ENCODE assay signal across 9 cellular contexts in the genomic region with DNA sequence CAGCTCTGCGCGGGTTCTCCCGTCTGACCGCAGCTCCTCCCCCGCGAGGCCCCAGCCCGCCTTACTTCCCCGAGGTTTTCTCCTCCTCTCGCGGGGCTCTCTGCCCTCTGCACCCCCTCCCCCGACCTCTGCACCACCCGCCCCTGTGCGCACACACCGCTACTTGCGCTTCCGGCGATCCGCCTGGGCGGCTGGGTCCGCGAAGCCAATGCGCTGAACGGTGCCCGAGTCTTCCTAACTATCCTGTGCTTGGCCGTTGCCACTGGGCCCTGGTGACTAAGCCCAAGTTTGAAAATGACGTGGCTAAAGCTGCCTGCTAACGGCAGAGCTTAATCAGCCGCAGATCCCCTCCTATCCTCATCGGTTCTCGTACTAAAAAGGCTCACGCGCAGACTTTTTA. TPM values are rescaled to one million over a fixed set of nuclear protein-coding genes. Genes with fewer than 3 reads are reported as not detected.
DNase-seq lines count a peak whose midpoint lies in the region; ATAC-seq and TF ChIP-seq lines count a peak whose summit lies in the region.
"Had no signal": no experiment of that assay in that cellular context is flagged by ENCODE, and none has a peak within 500 bp of the region (broad histone marks: within the 10 kb centered on the region; RNA-seq: fewer than 3 reads in every experiment).

No MANE protein-coding gene starts in this region.

- peak; percentile 30 to 32 for ATAC-seq in activated T-cell treated with anti-CD3 and anti-CD28 coated beads, Interleukin-2, amount 50 U/mL, for 4 hours
- ATAC-seq in Panc1 (peak; percentile 24; the same call in 1 of the 2 replicates), HG03025 (IDR thresholded peaks at IDR 0.05; ENCODE audit: low FRiP score, unreplicated experiment) (no peak)
- ATAC-seq in stimulated activated naive B cell treated with anti-CD40 and anti-IgM and Interleukin-4, amounts not matched to agents 10 μg/mL and 1 μg/mL and 100 μg/mL, for 72 hours (replicated peaks), result peak; percentile 48 to 68

- H3K4me1 Mint-ChIP-seq in activated T-cell treated with anti-CD3 and anti-CD28 coated beads, Interleukin-2, amount 50 U/mL, for 4 hours (ENCODE audit: low read depth), result peaks cover 29% of the 10 kb centered on the region
- H3K4me1 Mint-ChIP-seq in stimulated activated naive B cell treated with anti-CD40 and anti-IgM and Interleukin-4, amounts not matched to agents 10 μg/mL and 1 μg/mL and 100 μg/mL, for 72 hours, result peaks cover 31 to 53% of the 10 kb centered on the region in 2 donors

- peak overlapping the region; percentile 20 to 41 for H3K4me3 ChIP-seq in Panc1 (ENCODE audit: low read depth in 2 of 2, low read length in 2 of 2)

- no peaks in the 10 kb centered on the region for H3K36me3 ChIP-seq in Panc1 (ENCODE audit: control insufficient read depth, insufficient read depth, low read length)

- H3K9me3 Mint-ChIP-seq in activated T-cell treated with anti-CD3 and anti-CD28 coated beads, Interleukin-2, amount 50 U/mL, for 4 hours, result no peaks in the 10 kb centered on the region
- peaks cover 0 to 8% of the 10 kb centered on the region in 2 donors for H3K9me3 Mint-ChIP-seq in stimulated activated naive B cell treated with anti-CD40 and anti-IgM and Interleukin-4, amounts not matched to agents 10 μg/mL and 1 μg/mL and 100 μg/mL, for 72 hours

- POLR2A ChIA-PET in Panc1 (lab: Charles Lee), result no interaction called here

- intact Hi-C loops in Panc1 (cut with micrococcal nuclease; ENCODE audit: unreplicated experiment), result no loop called here

- no peak overlapping the region for H3K4me3 Mint-ChIP-seq in activated T-cell treated with anti-CD3 and anti-CD28 coated beads, Interleukin-2, amount 50 U/mL, for 4 hours
- peak overlapping the region; percentile 76 to 81 for H3K4me3 Mint-ChIP-seq in stimulated activated naive B cell treated with anti-CD40 and anti-IgM and Interleukin-4, amounts not matched to agents 10 μg/mL and 1 μg/mL and 100 μg/mL, for 72 hours

- TF ChIP-seq CTCF in Panc1 (IDR thresholded peaks at IDR 0.05), result no peak

- no peaks in the 10 kb centered on the region for H3K4me1 ChIP-seq in Panc1 (ENCODE audit: control insufficient read depth, insufficient read depth, low read length)

- no peak for DNase-seq in activated T-cell treated with anti-CD3 and anti-CD28 coated beads, Interleukin-2, amount 50 U/mL, for 4 hours
- DNase-seq in activated T-cell treated with anti-CD3 and anti-CD28 coated beads, Interleukin-2, amount 50 U/mL, for 1 hour, result no peak
- DNase-seq in Panc1 (ENCODE audit: low read depth, low spot score) (no peak), glomerular visceral epithelial cell (ENCODE audit: extremely low spot score) (peak; percentile 36)
- peak; percentile 24 for DNase-seq in stimulated activated naive B cell treated with anti-CD40 and anti-IgM and Interleukin-4, amounts not matched to agents 10 μg/mL and 1 μg/mL and 100 μg/mL, for 72 hours
- no peak for DNase-seq in stimulated activated naive CD4-positive, alpha-beta T cell (lab: John Stamatoyannopoulos, UW)
- DNase-seq in activated CD4-positive, CD25-positive, alpha-beta regulatory T cell (lab: John Stamatoyannopoulos, UW), result no peak

- in situ Hi-C loops in Panc1 (cut with HindIII; ENCODE audit: low pct_unique_long_range_greater_than_20kb, low sequenced_read_pairs), result no loop called here

- peak overlapping the region; percentile 91 for H3K27ac Mint-ChIP-seq in stimulated activated naive B cell treated with anti-CD40 and anti-IgM and Interleukin-4, amounts not matched to agents 10 μg/mL and 1 μg/mL and 100 μg/mL, for 72 hours
- H3K27ac Mint-ChIP-seq: CD14-positive monocyte had no signal

- no TSS peak for BruUV-seq in Panc1 (replicated peaks; lab: Mats Ljungman, UMichigan)

- peaks cover 86% of the 10 kb centered on the region for H3K27me3 Mint-ChIP-seq in activated T-cell treated with anti-CD3 and anti-CD28 coated beads, Interleukin-2, amount 50 U/mL, for 4 hours (ENCODE audit: low read depth)
- peaks cover 88 to 95% of the 10 kb centered on the region in 2 donors for H3K27me3 Mint-ChIP-seq in stimulated activated naive B cell treated with anti-CD40 and anti-IgM and Interleukin-4, amounts not matched to agents 10 μg/mL and 1 μg/mL and 100 μg/mL, for 72 hours

- no peak overlapping the region for H3K27ac ChIP-seq in Panc1 (ENCODE audit: low read length)

- H3K36me3 Mint-ChIP-seq in activated T-cell treated with anti-CD3 and anti-CD28 coated beads, Interleukin-2, amount 50 U/mL, for 4 hours (ENCODE audit: insufficient read depth), result no peaks in the 10 kb centered on the region
- H3K36me3 Mint-ChIP-seq in stimulated activated naive B cell treated with anti-CD40 and anti-IgM and Interleukin-4, amounts not matched to agents 10 μg/mL and 1 μg/mL and 100 μg/mL, for 72 hours, result peaks cover 9 to 20% of the 10 kb centered on the region in 2 donors

- CTCF ChIA-PET in Panc1 (lab: Charles Lee), result no interaction called here

- no peaks in the 10 kb centered on the region for H3K9me3 ChIP-seq in Panc1 (ENCODE audit: control insufficient read depth, insufficient read depth, low read depth, low read length)

- H3K27me3 ChIP-seq in Panc1 (ENCODE audit: control insufficient read depth, insufficient read depth, low read length), result no peaks in the 10 kb centered on the region; the same call in 1 of the 2 replicates

RNA-seq across cellular contexts. Expression of a gene that starts 6.2 kb away (rescaled TPM):
- under 1 TPM; 0.03 to 0.05 (median 0.03) TPM for total RNA-seq in activated T-cell treated with anti-CD3 and anti-CD28 coated beads, Interleukin-2, amount 50 U/mL, for 4 hours
- total RNA-seq in Panc1 (2021; ENCODE audit: unreplicated experiment), result 0.59 TPM
- polyA plus RNA-seq in Panc1 (2012; ENCODE audit: insufficient read length), result 0.16 TPM
- polyA plus RNA-seq: CD14-positive monocyte had no signal

Comparison
In these comparisons a context has a peak if more than half of its experiments do, and no peak if none do; other contexts are left out.
1. DNase-seq: peak in glomerular visceral epithelial cell (single experiment) and stimulated activated naive B cell treated with anti-CD40 and anti-IgM and Interleukin-4, amounts not matched to agents 10 μg/mL and 1 μg/mL and 100 μg/mL, for 72 hours (single experiment); none in activated T-cell treated with anti-CD3 and anti-CD28 coated beads, Interleukin-2, amount 50 U/mL, for 4 hours (single experiment), activated T-cell treated with anti-CD3 and anti-CD28 coated beads, Interleukin-2, amount 50 U/mL, for 1 hour (single experiment), Panc1 (single experiment), stimulated activated naive CD4-positive, alpha-beta T cell (0 of 6) and activated CD4-positive, CD25-positive, alpha-beta regulatory T cell (0 of 4).